Comparison of ENCODE assay signal across 11 cellular contexts in genomic region chr3:52983828-52984227, GRCh38.
DNase-seq lines count a peak whose midpoint lies in the region; ATAC-seq and TF ChIP-seq lines count a peak whose summit lies in the region.
"Had no signal": no experiment of that assay in that cellular context is flagged by ENCODE, and none has a peak within 500 bp of the region (broad histone marks: within the 10 kb centered on the region; RNA-seq: fewer than 3 reads in every experiment).

No MANE protein-coding gene starts in this region.

- H3K36me3 ChIP-seq in colonic mucosa: no peaks in the 10 kb centered on the region
- H3K36me3 ChIP-seq: vagina had no signal

- H3K9me3 ChIP-seq in colonic mucosa: no peaks in the 10 kb centered on the region
- H3K9me3 ChIP-seq: vagina had no signal

- peak; percentile 65 for DNase-seq in CD1c-positive myeloid dendritic cell (ENCODE audit: extremely low spot score)
- DNase-seq in colonic mucosa: no peak
- no peak for DNase-seq in NCI-H1694 treated with DMSO at 0.1 percent for 48 hours (lab: John Stamatoyannopoulos, UW)
- DNase-seq in HK-2 (ENCODE audit: unreplicated experiment): no peak
- no peak for DNase-seq in KBM-7
- DNase-seq in NCI-H82 treated with DMSO at 0.1 percent for 48 hours (lab: John Stamatoyannopoulos, UW; ENCODE audit: unreplicated experiment): no peak
- DNase-seq: DMS53, kidney had no signal

- H3K4me3 ChIP-seq in colonic mucosa: no peak overlapping the region
- H3K4me3 ChIP-seq: vagina had no signal

- TF ChIP-seq CTCF in colonic mucosa (IDR thresholded peaks at IDR 0.05): no peak

- intact Hi-C loops in colonic mucosa (cut with DNase I): no loop called here

- H3K27me3 ChIP-seq in colonic mucosa: no peaks in the 10 kb centered on the region
- H3K27me3 ChIP-seq: vagina had no signal

- ATAC-seq in GM19463 (IDR thresholded peaks at IDR 0.05; ENCODE audit: unreplicated experiment) (peak; percentile 25), HG03442 (IDR thresholded peaks at IDR 0.05; ENCODE audit: unreplicated experiment) (peak; percentile 16)

- H3K4me1 ChIP-seq in colonic mucosa: no peaks in the 10 kb centered on the region
- H3K4me1 ChIP-seq: vagina had no signal

- in situ Hi-C loops in KBM-7 (cut with MboI; ENCODE audit: low pct_unique_long_range_greater_than_20kb, low sequenced_read_pairs): no loop called here

- no peak overlapping the region for H3K9ac ChIP-seq in colonic mucosa (ENCODE audit: low read depth in 2 of 2, low read length in 2 of 2)

- H3K27ac ChIP-seq in colonic mucosa: peak overlapping the region; percentile 4
- H3K27ac ChIP-seq: vagina had no signal
